ENCODE assay signal across 9 cellular contexts in genomic region chr1:27391511-27392095, GRCh38. TPM values are rescaled to one million over a fixed set of nuclear protein-coding genes. Genes with fewer than 3 reads are reported as not detected.
A peak's percentile ranks its signal among the peaks of the same experiment; 100 is the strongest.
DNase-seq lines count a peak whose midpoint lies in the region; ATAC-seq and TF ChIP-seq lines count a peak whose summit lies in the region.
"Had no signal": no experiment of that assay in that cellular context is flagged by ENCODE, and none has a peak within 500 bp of the region (broad histone marks: within the 10 kb centered on the region; RNA-seq: fewer than 3 reads in every experiment).

No MANE protein-coding gene starts in this region.

- peak; percentile 90 for DNase-seq in DMS 273 (lab: John Stamatoyannopoulos, UW; ENCODE audit: unreplicated experiment)
- no peak for DNase-seq in DMS 273 treated with DMSO at 0.1 percent for 48 hours (lab: John Stamatoyannopoulos, UW)
- DNase-seq in OCI-M1 (lab: John Stamatoyannopoulos, UW): peak; percentile 71
- DNase-seq in sciatic nerve (ENCODE audit: low spot score): no peak
- DNase-seq in lower leg skin (ENCODE audit: low spot score in 2 of 2): no peak

- H3K9me3 ChIP-seq in iPS-15b (ENCODE audit: control insufficient read depth, insufficient read depth, low read length): no peaks in the 10 kb centered on the region

- TF ChIP-seq CTCF in brain (conservative IDR thresholded peaks at IDR 0.05) (no peak), lower leg skin (IDR thresholded peaks at IDR 0.05) (no peak)

- 11 to 13% methylated on average over 12 to 13 of the region's 13 CpGs for WGBS in lower leg skin, 2 donors

- H3K27me3 Mint-ChIP-seq in brain: peaks cover 23% of the 10 kb centered on the region

- no peak for TF ChIP-seq POLR2A in lower leg skin (IDR thresholded peaks at IDR 0.05)

- peak overlapping the region; percentile 12 for H3K9ac ChIP-seq in iPS-15b (ENCODE audit: low read depth, low read length)

- peaks cover 45% of the 10 kb centered on the region for H3K4me1 Mint-ChIP-seq in brain

- peak overlapping the region; percentile 77 to 97 (median 93) for H3K27ac Mint-ChIP-seq in brain

- ATAC-seq in sciatic nerve (peak; percentile 44), GM21825 (IDR thresholded peaks at IDR 0.05; ENCODE audit: unreplicated experiment) (no peak)

- no peaks in the 10 kb centered on the region for H3K27me3 ChIP-seq in iPS-15b (ENCODE audit: control insufficient read depth, insufficient read depth, low read length)

- no peaks in the 10 kb centered on the region for H3K36me3 Mint-ChIP-seq in brain

- H3K4me3 Mint-ChIP-seq in brain: peak overlapping the region; percentile 81 to 94 (median 90)

- intact Hi-C loops in sciatic nerve (cut with DNase I): loop anchor here (5.0 kb wide), 2 partner anchors 34 to 89 kb away; no protein-coding TSS in a partner anchor
- intact Hi-C loops in lower leg skin (cut with DNase I; ENCODE audit: low total_unique reads): loop anchor here (10.0 kb wide), 1 partner anchor 287 kb away; no protein-coding TSS in a partner anchor

- H3K36me3 ChIP-seq in iPS-15b (ENCODE audit: control insufficient read depth, insufficient read depth, low read length): peaks cover 9% of the 10 kb centered on the region

- H3K4me1 ChIP-seq in iPS-15b (ENCODE audit: control insufficient read depth, insufficient read depth, low read length): peaks cover 4% of the 10 kb centered on the region

- H3K9me3 Mint-ChIP-seq in brain: peaks cover 0 to 2% (median 0%) of the 10 kb centered on the region in 5 experiments

- H3K4me3 ChIP-seq in iPS-15b (ENCODE audit: low read depth, low read length): peak overlapping the region; percentile 68
- H3K4me3 ChIP-seq in lower leg skin (ENCODE audit: low read depth, poor library complexity, severe bottlenecking): no peak overlapping the region

RNA-seq across cellular contexts. Expression of gene GPR3, which starts 0.8 kb away (rescaled TPM):
- 2.7 TPM for polyA plus RNA-seq in brain (ENCODE audit: insufficient read depth, low read depth, low replicate concordance)
- 0.71 TPM for total RNA-seq in sciatic nerve
- 1 to 10 TPM in 2 of 4 donors, under 1 TPM in 2; 0.22 to 1.3 (median 0.68) TPM for total RNA-seq in lower leg skin

RNA-seq across cellular contexts. Expression of gene CD164L2, which starts 8.5 kb away (rescaled TPM):
- polyA plus RNA-seq in brain (ENCODE audit: insufficient read depth, low read depth, low replicate concordance): 2.2 TPM
- total RNA-seq in sciatic nerve: not detected
- 10 to 100 TPM in 2 of 4 donors, 1 to 10 TPM in 2; 4.3 to 12.0 (median 10.0) TPM for total RNA-seq in lower leg skin
- total RNA-seq: activated CD8-positive, alpha-beta memory T cell treated with anti-CD3 and anti-CD28 coated beads for 36 hours had no signal

RNA-seq across cellular contexts. Expression of gene FCN3, which starts 17.0 kb away (rescaled TPM):
- polyA plus RNA-seq in brain (ENCODE audit: insufficient read depth, low read depth, low replicate concordance): 1.4 TPM
- total RNA-seq in sciatic nerve (1.2 TPM), lower leg skin (1 to 10 TPM in 3 of 4 donors, not detected in 1; 1.0 to 6.5 (median 1.7) TPM)
- total RNA-seq: activated CD8-positive, alpha-beta memory T cell treated with anti-CD3 and anti-CD28 coated beads for 36 hours had no signal

RNA-seq across cellular contexts. Expression of gene MAP3K6, which starts 24.8 kb away (rescaled TPM):
- polyA plus RNA-seq in brain (ENCODE audit: insufficient read depth, low read depth, low replicate concordance): 6.9 TPM
- total RNA-seq in sciatic nerve: 88.4 TPM
- total RNA-seq in lower leg skin: 100 to 1,000 TPM in 2 of 4 donors, 10 to 100 TPM in 2; 85.0 to 140 (median 100) TPM

RNA-seq across cellular contexts. Expression of gene SYTL1, which starts 49.8 kb away (rescaled TPM):
- polyA plus RNA-seq in brain (ENCODE audit: insufficient read depth, low read depth, low replicate concordance): 24.1 TPM
- total RNA-seq in sciatic nerve (3.5 TPM), lower leg skin (100 to 1,000 TPM; 183 to 231 (median 219) TPM)

Comparison
In these comparisons a context has a peak if more than half of its experiments do, and no peak if none do; other contexts are left out.
1. DNase-seq: peak in DMS 273 (single experiment) and OCI-M1 (single experiment); none in DMS 273 treated with DMSO at 0.1 percent for 48 hours (single experiment), sciatic nerve (single experiment) and lower leg skin (0 of 2).